In genomic region chr19:2603320-2603719, GRCh38 we compare ENCODE assay signal across 10 cellular contexts.
DNase-seq lines count a peak whose midpoint lies in the region; ATAC-seq, FAIRE-seq and TF ChIP-seq lines count a peak whose summit lies in the region.
"Had no signal": no experiment of that assay in that cellular context is flagged by ENCODE, and none has a peak within 500 bp of the region (broad histone marks: within the 10 kb centered on the region; RNA-seq: fewer than 3 reads in every experiment).

No MANE protein-coding gene starts in this region.

- H3K4me3 ChIP-seq in liver (ENCODE audit: low read depth in 1 of 3, low read length in 3 of 3) (peak overlapping the region in 1 of 3 donors; percentile 19), HepG2 (replicated peaks in 1 of 3; ENCODE audit: insufficient read depth in 1 of 3, low read depth in 2 of 3, low read length in 3 of 3) (no peak overlapping the region), esophagus (ENCODE audit: low read depth in 1 of 2, low read length in 2 of 2) (no peak overlapping the region), mucosa of descending colon (no peak overlapping the region), vagina (peak overlapping the region; percentile 12 to 39)
- H3K4me3 ChIP-seq: BLaER1 treated with 17β-estradiol and CSF1 and Interleukin-3, amounts not matched to agents 10 nM and 100 nM had no signal

- in situ Hi-C loops in HepG2 (cut with HindIII; ENCODE audit: extremely low pct_ligation_motif_present, low pct_unique_long_range_greater_than_20kb) = no loop called here

- H3K9me3 ChIP-seq in liver (ENCODE audit: control insufficient read depth in 4 of 4, low read length in 3 of 4) (no peaks in the 10 kb centered on the region), HepG2 (ENCODE audit: low read length) (no peaks in the 10 kb centered on the region), esophagus (ENCODE audit: control insufficient read depth in 2 of 2, insufficient read depth in 1 of 2, low read depth in 1 of 2, low read length in 1 of 2) (no peaks in the 10 kb centered on the region), mucosa of descending colon (no peaks in the 10 kb centered on the region), vagina (no peaks in the 10 kb centered on the region)

- TF ChIP-seq POLR2A in HepG2 (IDR thresholded peaks at IDR 0.05; ENCODE audit: insufficient read depth in 1 of 2, low read depth in 2 of 2, low read length in 2 of 2) (no peak), vagina (IDR thresholded peaks at IDR 0.05) (no peak)

- 53% methylated on average over 17 of the region's 17 CpGs for WGBS in liver
- WGBS in HepG2 (ENCODE audit: low lambda C conversion rate) = 69% methylated on average over 17 of the region's 17 CpGs
- 19 to 25% methylated on average over 17 of the region's 17 CpGs for WGBS in esophagus, 2 donors

- POLR2A ChIA-PET in HepG2 (lab: Yijun Ruan, JAX) = interaction anchor here (0.6 to 2.3 kb wide), 3 partner anchors 8 to 127 kb away, joined by 3 to 10 read pairs (median 3); partner anchors contain the start of gene GADD45B

- intact Hi-C loops in HepG2 (cut with micrococcal nuclease; ENCODE audit: unreplicated experiment) = no loop called here
- intact Hi-C loops in mucosa of descending colon (cut with DNase I, micrococcal nuclease) = no loop called here
- intact Hi-C loops in vagina (cut with DNase I) = loop anchor here (2.0 kb wide), 1 partner anchor 125 kb away; no protein-coding TSS in a partner anchor

- FAIRE-seq in HepG2 (lab: Jason Lieb, UNC) = no peak

- CTCF ChIA-PET in HepG2 (lab: Yijun Ruan, JAX; ENCODE audit: low intra/inter-chr PET ratio, low total read pairs) = no interaction called here

- TF ChIP-seq EP300 in HepG2 (IDR thresholded peaks at IDR 0.05; ENCODE audit: low read depth in 2 of 2, low read length in 2 of 2) = no peak
- no peak for TF ChIP-seq EP300 in HepG2 (CRISPR knock-in tag; IDR thresholded peaks at IDR 0.05; ENCODE audit: borderline replicate concordance)

- H3K27ac ChIP-seq in liver (ENCODE audit: low read depth in 1 of 2, low read length in 2 of 2) (peak overlapping the region; percentile 86 to 92), HepG2 (ENCODE audit: extremely low read length, insufficient read depth, low read length) (no peak overlapping the region), esophagus (ENCODE audit: low read depth in 2 of 2, low read length in 1 of 2) (peak overlapping the region; percentile 63 to 81), vagina (peak overlapping the region; percentile 64)

- TF ChIP-seq RAD21 in liver (IDR thresholded peaks at IDR 0.05) (no peak), HepG2 (CRISPR knock-in tag; IDR thresholded peaks at IDR 0.05) (no peak)

- H3K79me2 ChIP-seq in HepG2 (ENCODE audit: insufficient read depth, low read length) = no peaks in the 10 kb centered on the region

- DNase-seq in HepG2 (ENCODE audit: low spot score) (no peak), mucosa of descending colon (peak in 2 of 3 donors; percentile 39 to 64), vagina (ENCODE audit: extremely low spot score in 2 of 2) (no peak), DMS53 treated with DMSO at 0.1 percent for 48 hours (lab: John Stamatoyannopoulos, UW; ENCODE audit: unreplicated experiment) (no peak), omental fat pad (ENCODE audit: low spot score) (no peak)
- DNase-seq: RPMI8226 had no signal

- H4K20me1 ChIP-seq in HepG2 (ENCODE audit: insufficient read depth, low read length) = no peaks in the 10 kb centered on the region

- H3K27me3 ChIP-seq in liver (ENCODE audit: control insufficient read depth in 4 of 4, insufficient read depth in 4 of 4, low read length in 3 of 4) (no peaks in the 10 kb centered on the region), HepG2 (ENCODE audit: control insufficient read depth in 1 of 2, insufficient read depth in 2 of 2, low read length in 2 of 2) (no peaks in the 10 kb centered on the region), esophagus (ENCODE audit: control insufficient read depth in 1 of 2, insufficient read depth in 2 of 2, low read length in 2 of 2) (no peaks in the 10 kb centered on the region), vagina (no peaks in the 10 kb centered on the region)
- H3K27me3 ChIP-seq: BLaER1 treated with 17β-estradiol and CSF1 and Interleukin-3, amounts not matched to agents 10 nM and 100 nM had no signal

- H2AFZ ChIP-seq in HepG2 (ENCODE audit: low read length) = no peak overlapping the region

- ATAC-seq in HepG2 = no peak
- no peak for ATAC-seq in mucosa of descending colon
- ATAC-seq in omental fat pad (ENCODE audit: low FRiP score) = no peak
- ATAC-seq in GM21360 (IDR thresholded peaks at IDR 0.05; ENCODE audit: unreplicated experiment) = no peak

- TF ChIP-seq CTCF in liver (IDR thresholded peaks at IDR 0.05; ENCODE audit: low read depth, low read length, missing input control) (no peak), HepG2 (CRISPR knock-in tag; IDR thresholded peaks at IDR 0.05) (no peak), mucosa of descending colon (IDR thresholded peaks at IDR 0.05) (no peak), vagina (IDR thresholded peaks at IDR 0.05) (no peak), omental fat pad (IDR thresholded peaks at IDR 0.05) (no peak)

- no peaks in the 10 kb centered on the region for H3K36me3 ChIP-seq in liver (ENCODE audit: control insufficient read depth in 4 of 4, insufficient read depth in 3 of 4, low read depth in 1 of 4, low read length in 3 of 4)
- no peaks in the 10 kb centered on the region for H3K36me3 ChIP-seq in HepG2 (replicated peaks in 1 of 2; ENCODE audit: control insufficient read depth in 1 of 2, insufficient read depth in 2 of 2, low read length in 2 of 2)
- H3K36me3 ChIP-seq in esophagus (ENCODE audit: control insufficient read depth in 2 of 2, insufficient read depth in 2 of 2, low read length in 1 of 2) = no peaks in the 10 kb centered on the region
- no peaks in the 10 kb centered on the region for H3K36me3 ChIP-seq in mucosa of descending colon (ENCODE audit: low read depth)
- no peaks in the 10 kb centered on the region for H3K36me3 ChIP-seq in vagina

- no TSS peak for BruUV-seq in HepG2 (replicated peaks; lab: Mats Ljungman, UMichigan)

- H3K9ac ChIP-seq in liver (ENCODE audit: low read depth in 1 of 2, low read length in 2 of 2) (peak overlapping the region in 1 of 2 donors; percentile 76), HepG2 (ENCODE audit: insufficient read depth, low read depth, low read length) (no peak overlapping the region)
- H3K9ac ChIP-seq: BLaER1 treated with 17β-estradiol and CSF1 and Interleukin-3, amounts not matched to agents 10 nM and 100 nM had no signal

- no peak overlapping the region for H3K4me2 ChIP-seq in HepG2 (ENCODE audit: low read depth, low read length)

- peaks cover 0 to 16% (median 9%) of the 10 kb centered on the region in 4 donors for H3K4me1 ChIP-seq in liver (ENCODE audit: control insufficient read depth in 4 of 4, insufficient read depth in 4 of 4, low read length in 3 of 4)
- peaks cover 30% of the 10 kb centered on the region for H3K4me1 ChIP-seq in HepG2 (ENCODE audit: insufficient read depth, low read length)
- no peaks in the 10 kb centered on the region for H3K4me1 ChIP-seq in esophagus (ENCODE audit: control insufficient read depth in 2 of 2, insufficient read depth in 2 of 2, low read length in 1 of 2)
- H3K4me1 ChIP-seq in mucosa of descending colon (ENCODE audit: low read depth) = peaks cover 19% of the 10 kb centered on the region
- H3K4me1 ChIP-seq in vagina = peaks cover 32% of the 10 kb centered on the region

TF ChIP-seq in liver, 16 proteins besides CTCF, POLR2A, EP300 and RAD21 (continues in another document):
- TF ChIP-seq EGR1 (IDR thresholded peaks at IDR 0.05; ENCODE audit: low read depth in 2 of 2) = no peak
- no peak for TF ChIP-seq TAF1 (conservative IDR thresholded peaks at IDR 0.05)
- no peak for TF ChIP-seq SP1 (IDR thresholded peaks at IDR 0.05)
- TF ChIP-seq MAX (IDR thresholded peaks at IDR 0.05) = no peak
- no peak for TF ChIP-seq NR2F2 (IDR thresholded peaks at IDR 0.05)

TF ChIP-seq in HepG2, 621 proteins besides CTCF, POLR2A, EP300 and RAD21 (continues in another document):
- no peak for TF ChIP-seq ZNF12 (CRISPR knock-in tag; IDR thresholded peaks at IDR 0.05)
- TF ChIP-seq TIGD3 (CRISPR knock-in tag; IDR thresholded peaks at IDR 0.05; ENCODE audit: borderline replicate concordance) = no peak
- TF ChIP-seq ZNF788 (CRISPR knock-in tag; IDR thresholded peaks at IDR 0.05; ENCODE audit: borderline replicate concordance) = no peak
- TF ChIP-seq ZNF766 (CRISPR knock-in tag; IDR thresholded peaks at IDR 0.05; ENCODE audit: borderline replicate concordance) = no peak
- TF ChIP-seq ZNF205 (CRISPR knock-in tag; IDR thresholded peaks at IDR 0.05) = no peak
- TF ChIP-seq PHF5A (CRISPR knock-in tag; IDR thresholded peaks at IDR 0.05; ENCODE audit: low read depth, unreplicated experiment) = no peak
- no peak for TF ChIP-seq NCOA5 (CRISPR knock-in tag; IDR thresholded peaks at IDR 0.05)
- no peak for TF ChIP-seq PHF8 (CRISPR knock-in tag; IDR thresholded peaks at IDR 0.05)
- no peak for TF ChIP-seq MAZ (IDR thresholded peaks at IDR 0.05; ENCODE audit: borderline replicate concordance, low read depth, low read length)
- no peak for TF ChIP-seq MAZ (CRISPR knock-in tag; IDR thresholded peaks at IDR 0.05; ENCODE audit: low read depth)
- no peak for TF ChIP-seq NCOR1 (IDR thresholded peaks at IDR 0.05; ENCODE audit: borderline replicate concordance, low read length)

Comparison
In these comparisons a context has a peak if more than half of its experiments do, and no peak if none do; other contexts are left out.
1. H3K4me3 ChIP-seq: peak in vagina (2 of 2); none in HepG2 (0 of 3), esophagus (0 of 2) and mucosa of descending colon (single experiment).
2. DNase-seq: peak in mucosa of descending colon (2 of 3); none in HepG2 (single experiment), vagina (0 of 2), DMS53 treated with DMSO at 0.1 percent for 48 hours (single experiment) and omental fat pad (single experiment).